Comparison of ENCODE assay signal across 8 cellular contexts in the genomic region with DNA sequence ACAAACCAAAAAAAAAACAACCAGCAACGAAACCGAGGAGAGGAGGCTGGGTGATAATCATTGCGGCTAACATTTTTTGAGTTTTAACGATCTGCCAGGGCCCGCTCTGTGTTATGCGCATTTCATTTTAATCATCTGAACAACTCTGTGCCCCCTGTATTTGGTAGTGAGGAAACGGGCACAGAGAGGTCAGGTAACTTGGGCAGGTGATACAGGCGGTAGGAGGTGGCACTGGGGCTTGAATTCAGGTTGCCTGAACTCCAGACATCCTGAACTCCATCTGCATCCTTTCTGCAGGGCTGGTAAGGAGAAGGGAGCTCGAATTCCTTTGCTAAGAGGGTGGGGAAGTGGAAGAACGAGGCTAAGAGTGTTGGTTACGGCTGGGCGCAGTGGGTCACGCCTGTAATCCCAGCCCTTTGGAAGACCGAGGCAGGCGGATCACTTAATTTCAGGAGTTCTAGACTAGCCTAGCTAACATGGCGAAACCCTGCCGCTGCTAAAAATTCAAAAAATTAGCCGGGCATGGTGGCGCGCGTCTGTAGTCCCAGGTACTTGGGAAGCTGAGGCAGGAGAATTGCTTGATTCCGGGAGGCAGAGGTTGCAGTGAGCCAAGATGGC. TPM values are rescaled to one million over a fixed set of nuclear protein-coding genes. Genes with fewer than 3 reads are reported as not detected.
DNase-seq lines count a peak whose midpoint lies in the region; ATAC-seq, FAIRE-seq and TF ChIP-seq lines count a peak whose summit lies in the region.

No MANE protein-coding gene starts in this region.

- H4K20me1 ChIP-seq in endothelial cell of umbilical vein (replicated peaks; ENCODE audit: control insufficient read depth, extremely low read depth, insufficient read depth, low read length), result no peaks in the 10 kb centered on the region

- no peak overlapping the region for H3K4ac ChIP-seq in trophoblast cell (ENCODE audit: low read depth, low read length)

- CTCF ChIA-PET in endothelial cell of umbilical vein (lab: Charles Lee), result interaction anchor here (0.7 to 1.7 kb wide), 6 partner anchors 17 to 372 kb away, joined by 3 to 12 read pairs (median 3); a partner anchor contains a TSS

- DNase-seq in GM06990 (ENCODE audit: extremely low read depth, insufficient read length), result no peak
- no peak for DNase-seq in NT2/D1 (ENCODE audit: low read depth, low spot score)
- no peak for DNase-seq in endothelial cell of umbilical vein (ENCODE audit: low read depth, low spot score)
- no peak for DNase-seq in trophoblast cell
- no peak for DNase-seq in globus pallidus (ENCODE audit: low spot score)
- no peak for DNase-seq in amygdala (lab: John Stamatoyannopoulos, UW)

- no peak for ATAC-seq in GM21619 (IDR thresholded peaks at IDR 0.05; ENCODE audit: unreplicated experiment)
- no peak for ATAC-seq in GM18867 (IDR thresholded peaks at IDR 0.05; ENCODE audit: unreplicated experiment)

- H2BK12ac ChIP-seq in trophoblast cell (ENCODE audit: low read length), result no peak overlapping the region

- no CpG with 5 or more reads among the region's 22 CpGs for WGBS in trophoblast cell (ENCODE audit: extremely low coverage, insufficient coverage, insufficient read length)

- no peak overlapping the region for H3K23ac ChIP-seq in trophoblast cell (ENCODE audit: low read length)

- H3K27ac ChIP-seq in endothelial cell of umbilical vein (ENCODE audit: insufficient read depth, low read depth, low read length), result no peak overlapping the region
- no peak overlapping the region for H3K27ac ChIP-seq in trophoblast cell (ENCODE audit: low read depth, low read length)

- H3K79me2 ChIP-seq in endothelial cell of umbilical vein (ENCODE audit: control insufficient read depth, insufficient read depth, low read length) (peaks cover 4% of the 10 kb centered on the region), trophoblast cell (ENCODE audit: control insufficient read depth, insufficient read depth, low read length, poor library complexity) (no peaks in the 10 kb centered on the region)

- intact Hi-C loops in endothelial cell of umbilical vein (cut with micrococcal nuclease), result loop anchor here (2.0 to 5.0 kb wide), 4 partner anchors 137 to 750 kb away; a partner anchor contains a TSS

- H3K9ac ChIP-seq in NT2/D1 (ENCODE audit: insufficient read length, low read depth), result peak overlapping the region; percentile 80
- peak overlapping the region; percentile 43 for H3K9ac ChIP-seq in endothelial cell of umbilical vein (replicated peaks; ENCODE audit: extremely low read depth, insufficient read depth, low read length)
- H3K9ac ChIP-seq in trophoblast cell (ENCODE audit: low read length), result no peak overlapping the region

- no peak overlapping the region for H3K14ac ChIP-seq in trophoblast cell (ENCODE audit: low read length)

- no peak for TF ChIP-seq POLR2A in endothelial cell of umbilical vein (IDR thresholded peaks at IDR 0.05; ENCODE audit: low read depth, low read length)

- no peak for TF ChIP-seq CTCF in GM06990 (IDR thresholded peaks at IDR 0.05; ENCODE audit: insufficient read depth, low read length, poor library complexity, severe bottlenecking)
- no peak for TF ChIP-seq CTCF in endothelial cell of umbilical vein (IDR thresholded peaks at IDR 0.05; ENCODE audit: extremely low read depth in 1 of 2, insufficient read depth in 1 of 2, low read depth in 1 of 2, low read length in 2 of 2)

- H3K4me1 ChIP-seq in NT2/D1 (ENCODE audit: insufficient read depth, insufficient read length) (peaks cover 4% of the 10 kb centered on the region), endothelial cell of umbilical vein (ENCODE audit: control insufficient read depth, extremely low read depth, insufficient read depth, low read length) (peaks cover 5% of the 10 kb centered on the region), trophoblast cell (ENCODE audit: control insufficient read depth in 1 of 2, insufficient read depth in 2 of 2, low read length in 2 of 2) (peaks cover 5 to 6% of the 10 kb centered on the region in 2 experiments)

- H3K4me2 ChIP-seq in endothelial cell of umbilical vein (ENCODE audit: insufficient read depth, low read length), result peak overlapping the region; percentile 65
- peak overlapping the region; percentile 67 for H3K4me2 ChIP-seq in trophoblast cell (ENCODE audit: low read length)

- H2BK5ac ChIP-seq in trophoblast cell (ENCODE audit: low read depth, low read length, poor library complexity), result no peak overlapping the region

- POLR2A ChIA-PET in endothelial cell of umbilical vein (lab: Charles Lee), result interaction anchor here (0.7 kb wide), 1 partner anchor 101 kb away, joined by 3 read pairs; a partner anchor contains a TSS

- H4K91ac ChIP-seq in trophoblast cell (ENCODE audit: low read depth, low read length), result no peak overlapping the region

- no peak for FAIRE-seq in endothelial cell of umbilical vein (lab: Jason Lieb, UNC)

- H2BK120ac ChIP-seq in trophoblast cell (ENCODE audit: insufficient read depth, low read length, poor library complexity), result no peak overlapping the region

- H4K12ac ChIP-seq in trophoblast cell (ENCODE audit: low read depth, low read length), result no peak overlapping the region

- dilution Hi-C loops in endothelial cell of umbilical vein (cut with MboI; ENCODE audit: extremely low pct_ligation_motif_present, low sequenced_read_pairs), result no loop called here

- no peak overlapping the region for H2AFZ ChIP-seq in endothelial cell of umbilical vein (ENCODE audit: low read depth, low read length)
- peak overlapping the region; percentile 37 for H2AFZ ChIP-seq in trophoblast cell (ENCODE audit: insufficient read depth, low read length, poor library complexity)

- BruUV-seq in endothelial cell of umbilical vein (replicated peaks; lab: Mats Ljungman, UMichigan), result no TSS peak

- no peak overlapping the region for H4K8ac ChIP-seq in trophoblast cell (ENCODE audit: low read depth, low read length)

- no peaks in the 10 kb centered on the region for H3K27me3 ChIP-seq in GM06990 (replicated peaks; ENCODE audit: control insufficient read depth, insufficient read depth, low read length)
- no peaks in the 10 kb centered on the region for H3K27me3 ChIP-seq in NT2/D1 (ENCODE audit: insufficient read depth, insufficient read length)
- no peaks in the 10 kb centered on the region for H3K27me3 ChIP-seq in endothelial cell of umbilical vein (ENCODE audit: control insufficient read depth in 2 of 2, insufficient read depth in 2 of 2, low read length in 2 of 2)
- H3K27me3 ChIP-seq in trophoblast cell (ENCODE audit: insufficient read depth, low read length), result no peaks in the 10 kb centered on the region

- H3K9me3 ChIP-seq in NT2/D1 (ENCODE audit: insufficient read depth, low read length) (no peaks in the 10 kb centered on the region), endothelial cell of umbilical vein (replicated peaks; ENCODE audit: control insufficient read depth, insufficient read depth, low read length) (no peaks in the 10 kb centered on the region), trophoblast cell (ENCODE audit: insufficient read depth, low read depth, low read length) (no peaks in the 10 kb centered on the region)

- no peak overlapping the region for H3K18ac ChIP-seq in trophoblast cell (ENCODE audit: low read length)

- H3K36me3 ChIP-seq in GM06990 (ENCODE audit: control insufficient read depth, insufficient read depth, low read length) (no peaks in the 10 kb centered on the region), NT2/D1 (ENCODE audit: insufficient read depth, insufficient read length, low read length) (peaks cover 22% of the 10 kb centered on the region), endothelial cell of umbilical vein (ENCODE audit: control insufficient read depth in 2 of 2, extremely low read depth in 1 of 2, insufficient read depth in 2 of 2, low read length in 2 of 2) (no peaks in the 10 kb centered on the region), trophoblast cell (ENCODE audit: control insufficient read depth in 1 of 2, insufficient read depth in 2 of 2, low read length in 2 of 2) (peaks cover 0 to 6% of the 10 kb centered on the region in 2 experiments)

- H2AK5ac ChIP-seq in trophoblast cell (ENCODE audit: low read length), result no peak overlapping the region

- peaks cover 4% of the 10 kb centered on the region for H3K79me1 ChIP-seq in trophoblast cell (ENCODE audit: low read length)

- peak overlapping the region; percentile 82 for H3K4me3 ChIP-seq in GM06990 (replicated peaks; ENCODE audit: low read depth, low read length)
- H3K4me3 ChIP-seq in NT2/D1 (ENCODE audit: insufficient read length, low read depth), result peak overlapping the region; percentile 97
- H3K4me3 ChIP-seq in endothelial cell of umbilical vein (replicated peaks in 1 of 3; ENCODE audit: insufficient read depth in 1 of 3, low read depth in 1 of 3, low read length in 3 of 3), result peak overlapping the region in 2 of 3 experiments; percentile 61 to 88
- H3K4me3 ChIP-seq in trophoblast cell (ENCODE audit: low read depth, low read length), result no peak overlapping the region

- H3K9me1 ChIP-seq in endothelial cell of umbilical vein (replicated peaks; ENCODE audit: control insufficient read depth, extremely low read depth, insufficient read depth, low read length), result no peaks in the 10 kb centered on the region

RNA-seq across cellular contexts. Expression of a gene that starts 1.1 kb away (rescaled TPM):
- 16.5 and 17.2 TPM in 2 replicates for total RNA-seq in endothelial cell of umbilical vein
- 3.5 and 5.8 TPM in 2 replicates for polyA plus RNA-seq in endothelial cell of umbilical vein
- polyA plus RNA-seq in endothelial cell of umbilical vein (2011; cell fraction: cytosol; rRNA removed), result 9.7 and 13.1 TPM in 2 replicates
- polyA plus RNA-seq in endothelial cell of umbilical vein (2011; cell fraction: nucleus; rRNA removed), result 17.8 and 20.0 TPM in 2 replicates
- polyA plus RNA-seq in endothelial cell of umbilical vein (2012), result 12.0 and 12.5 TPM in 2 replicates
- polyA minus RNA-seq in endothelial cell of umbilical vein, result 11.2 and 12.8 TPM in 2 replicates
- polyA minus RNA-seq in endothelial cell of umbilical vein (2011; cell fraction: cytosol; rRNA and poly(A)+ RNA removed), result 9.1 TPM
- 8.8 and 9.3 TPM in 2 replicates for polyA minus RNA-seq in endothelial cell of umbilical vein (2011; cell fraction: nucleus; rRNA and poly(A)+ RNA removed)
- 7.5 and 7.6 TPM in 2 replicates for polyA plus RNA-seq in trophoblast cell (2013)

RNA-seq across cellular contexts. Expression of a gene that starts 6.6 kb away (rescaled TPM):
- not detected in 2 replicates for total RNA-seq in endothelial cell of umbilical vein
- not detected in 2 replicates for polyA plus RNA-seq in endothelial cell of umbilical vein
- polyA plus RNA-seq in endothelial cell of umbilical vein (2011; cell fraction: cytosol; rRNA removed), result not detected in 2 replicates
- polyA plus RNA-seq in endothelial cell of umbilical vein (2011; cell fraction: nucleus; rRNA removed), result not detected in 2 replicates
- polyA plus RNA-seq in endothelial cell of umbilical vein (2012), result not detected in 2 replicates
- polyA minus RNA-seq in endothelial cell of umbilical vein, result not detected in 2 replicates
- polyA minus RNA-seq in endothelial cell of umbilical vein (2011; cell fraction: cytosol; rRNA and poly(A)+ RNA removed), result not detected
- polyA minus RNA-seq in endothelial cell of umbilical vein (2011; cell fraction: nucleus; rRNA and poly(A)+ RNA removed), result not detected in 2 replicates
- not detected in 2 replicates for polyA plus RNA-seq in trophoblast cell (2013)

RNA-seq across cellular contexts. Expression of a gene that starts 58.4 kb away (rescaled TPM):
- total RNA-seq in endothelial cell of umbilical vein, result 42.9 and 45.7 TPM in 2 replicates
- polyA plus RNA-seq in endothelial cell of umbilical vein, result 22.1 and 24.0 TPM in 2 replicates
- polyA plus RNA-seq in endothelial cell of umbilical vein (2011; cell fraction: cytosol; rRNA removed), result 19.8 and 20.2 TPM in 2 replicates
- polyA plus RNA-seq in endothelial cell of umbilical vein (2011; cell fraction: nucleus; rRNA removed), result 20.0 and 25.7 TPM in 2 replicates
- polyA plus RNA-seq in endothelial cell of umbilical vein (2012), result 37.4 and 40.4 TPM in 2 replicates
- polyA minus RNA-seq in endothelial cell of umbilical vein, result 18.3 and 23.2 TPM in 2 replicates
- polyA minus RNA-seq in endothelial cell of umbilical vein (2011; cell fraction: cytosol; rRNA and poly(A)+ RNA removed), result 13.6 TPM
- 17.6 and 18.2 TPM in 2 replicates for polyA minus RNA-seq in endothelial cell of umbilical vein (2011; cell fraction: nucleus; rRNA and poly(A)+ RNA removed)
- 73.3 and 75.4 TPM in 2 replicates for polyA plus RNA-seq in trophoblast cell (2013)

RNA-seq across cellular contexts. Expression of a gene that starts 58.6 kb away (rescaled TPM):
- 1.4 and 1.9 TPM in 2 replicates for total RNA-seq in endothelial cell of umbilical vein
- 0.72 and 0.75 TPM in 2 replicates for polyA plus RNA-seq in endothelial cell of umbilical vein
- 0.72 and 1.0 TPM in 2 replicates for polyA plus RNA-seq in endothelial cell of umbilical vein (2011; cell fraction: cytosol; rRNA removed)
- polyA plus RNA-seq in endothelial cell of umbilical vein (2011; cell fraction: nucleus; rRNA removed), result 1.4 and 1.7 TPM in 2 replicates
- 1.5 and 1.7 TPM in 2 replicates for polyA plus RNA-seq in endothelial cell of umbilical vein (2012)
- polyA minus RNA-seq in endothelial cell of umbilical vein, result 1.7 and 2.0 TPM in 2 replicates
- 0.82 TPM for polyA minus RNA-seq in endothelial cell of umbilical vein (2011; cell fraction: cytosol; rRNA and poly(A)+ RNA removed)
- polyA minus RNA-seq in endothelial cell of umbilical vein (2011; cell fraction: nucleus; rRNA and poly(A)+ RNA removed), result 2.0 and 2.2 TPM in 2 replicates
- polyA plus RNA-seq in trophoblast cell (2013), result 1.4 and 1.5 TPM in 2 replicates
